ENCODE assay signal across 24 cellular contexts in genomic region chr7:92627956-92628355, GRCh38.
"Had no signal": no experiment of that assay in that cellular context is flagged by ENCODE, and none has a peak within 500 bp of the region (broad histone marks: within the 10 kb centered on the region; RNA-seq: fewer than 3 reads in every experiment).

No MANE protein-coding gene starts in this region.

- H3K4me3 Mint-ChIP-seq: activated CD8-positive, alpha-beta memory T cell treated with anti-CD3 and anti-CD28 coated beads, Interleukin-2, amount 10 ng/mL, durations not matched to agents 7 days and 5 days; central memory CD8-positive, alpha-beta T cell; memory B cell; nephron progenitor cell had no signal

- H3K9me3 ChIP-seq: colonic mucosa, esophagus muscularis mucosa, pancreas, psoas muscle, right atrium auricular region, tibial artery had no signal

- DNase-seq: activated CD4-positive, alpha-beta T cell treated with anti-CD3 and anti-CD28 coated beads for 1 hour; activated CD4-positive, alpha-beta T cell treated with anti-CD3 and anti-CD28 coated beads, Interleukin-2, amount 50 U/mL, for 4 hours; activated CD8-positive, alpha-beta memory T cell treated with anti-CD3 and anti-CD28 coated beads, Interleukin-2, amount 10 ng/mL, durations not matched to agents 7 days and 5 days; activated naive CD4-positive, alpha-beta T cell treated with Interleukin-2 at 50 U/mL for 16 hours; activated T-cell treated with anti-CD3 and anti-CD28 coated beads for 4 hours; amniotic stem cell; colonic mucosa; glutamatergic neuron; hypothalamus; islet precursor cell; left colon; nephron progenitor cell; pancreas; psoas muscle; stimulated activated CD4-positive, alpha-beta T cell treated with anti-CD3 and anti-CD28 coated beads, Interleukin-4, amount 100 ng/mL, for 24 hours; stimulated activated naive CD4-positive, alpha-beta T cell treated with Interleukin-2 at 50 U/mL for 16 hours; substantia nigra; tibial artery had no signal

- ATAC-seq: activated CD8-positive, alpha-beta memory T cell treated with anti-CD3 and anti-CD28 coated beads, Interleukin-2, amount 10 ng/mL, durations not matched to agents 7 days and 5 days; left colon; pancreas; psoas muscle; SK-N-SH treated with all-trans-retinoic acid at 6 μM for 48 hours had no signal

- H3K36me3 ChIP-seq: breast epithelium, colonic mucosa, esophagus muscularis mucosa, pancreas, right atrium auricular region had no signal

- H3K27ac ChIP-seq: breast epithelium, colonic mucosa, esophagus muscularis mucosa, pancreas, psoas muscle, right atrium auricular region, tibial artery had no signal

- H3K27me3 Mint-ChIP-seq: activated CD8-positive, alpha-beta memory T cell treated with anti-CD3 and anti-CD28 coated beads, Interleukin-2, amount 10 ng/mL, durations not matched to agents 7 days and 5 days; central memory CD8-positive, alpha-beta T cell had no signal

- H3K27ac Mint-ChIP-seq: memory B cell, nephron progenitor cell had no signal

- H3K4me1 ChIP-seq: breast epithelium, colonic mucosa had no signal

- H3K4me3 ChIP-seq: breast epithelium, colonic mucosa, esophagus muscularis mucosa, pancreas, psoas muscle, right atrium auricular region, tibial artery had no signal

- H3K27me3 ChIP-seq: breast epithelium, colonic mucosa, esophagus muscularis mucosa, pancreas, right atrium auricular region, tibial artery had no signal
